18 cellular contexts compared by ENCODE assay signal in genomic region chr1:66546045-66546810, GRCh38. TPM values are rescaled to one million over a fixed set of nuclear protein-coding genes. Genes with fewer than 3 reads are reported as not detected.
"Had no signal": no experiment of that assay in that cellular context is flagged by ENCODE, and none has a peak within 500 bp of the region (broad histone marks: within the 10 kb centered on the region; RNA-seq: fewer than 3 reads in every experiment).

No MANE protein-coding gene starts in this region.

- H3K4me3 Mint-ChIP-seq: activated CD4-positive, alpha-beta T cell treated with anti-CD3 and anti-CD28 coated beads, Interleukin-2, amount 10 ng/mL, durations not matched to agents 24 days and 14 days; activated CD8-positive, alpha-beta T cell treated with anti-CD3 and anti-CD28 coated beads for 36 hours; activated naive CD8-positive, alpha-beta T cell treated with anti-CD3 and anti-CD28 coated beads for 36 hours; activated T-helper 17 cell treated with anti-CD3 and anti-CD28 coated beads, Interleukin-2, amount 50 U/mL, for 72 hours; naive thymus-derived CD4-positive, alpha-beta T cell; neural progenitor cell; stimulated activated naive B cell treated with anti-CD40 and anti-IgM and Interleukin-4, amounts not matched to agents 10 μg/mL and 1 μg/mL and 100 μg/mL, for 72 hours had no signal

- H3K4me1 Mint-ChIP-seq: activated CD4-positive, alpha-beta T cell treated with anti-CD3 and anti-CD28 coated beads, Interleukin-2, amount 10 ng/mL, durations not matched to agents 24 days and 14 days; activated naive CD8-positive, alpha-beta T cell treated with anti-CD3 and anti-CD28 coated beads for 36 hours; activated T-helper 17 cell treated with anti-CD3 and anti-CD28 coated beads, Interleukin-2, amount 50 U/mL, for 72 hours; neural progenitor cell; stimulated activated naive B cell treated with anti-CD40 and anti-IgM and Interleukin-4, amounts not matched to agents 10 μg/mL and 1 μg/mL and 100 μg/mL, for 72 hours had no signal

- H2AFZ ChIP-seq: neural progenitor cell had no signal

- H3K27ac ChIP-seq: cardiac muscle cell, epithelial cell of prostate, gastrocnemius medialis, neural progenitor cell, tibial nerve had no signal

- H3K36me3 ChIP-seq: cardiac muscle cell, gastrocnemius medialis, neural progenitor cell, tibial nerve had no signal

- H3K9me3 Mint-ChIP-seq: activated CD4-positive, alpha-beta T cell treated with anti-CD3 and anti-CD28 coated beads, Interleukin-2, amount 10 ng/mL, durations not matched to agents 24 days and 14 days; activated CD8-positive, alpha-beta T cell treated with anti-CD3 and anti-CD28 coated beads for 36 hours; activated naive CD8-positive, alpha-beta T cell treated with anti-CD3 and anti-CD28 coated beads for 36 hours; activated T-helper 17 cell treated with anti-CD3 and anti-CD28 coated beads, Interleukin-2, amount 50 U/mL, for 72 hours; neural progenitor cell; stimulated activated naive B cell treated with anti-CD40 and anti-IgM and Interleukin-4, amounts not matched to agents 10 μg/mL and 1 μg/mL and 100 μg/mL, for 72 hours had no signal

- H3K27ac Mint-ChIP-seq: activated CD4-positive, alpha-beta T cell treated with anti-CD3 and anti-CD28 coated beads, Interleukin-2, amount 10 ng/mL, durations not matched to agents 24 days and 14 days; activated CD8-positive, alpha-beta T cell treated with anti-CD3 and anti-CD28 coated beads for 36 hours; activated naive CD8-positive, alpha-beta T cell treated with anti-CD3 and anti-CD28 coated beads for 36 hours; activated T-helper 17 cell treated with anti-CD3 and anti-CD28 coated beads, Interleukin-2, amount 50 U/mL, for 72 hours; naive thymus-derived CD4-positive, alpha-beta T cell; neural progenitor cell; progenitor cell of endocrine pancreas; stimulated activated naive B cell treated with anti-CD40 and anti-IgM and Interleukin-4, amounts not matched to agents 10 μg/mL and 1 μg/mL and 100 μg/mL, for 72 hours had no signal

- H3K9me3 ChIP-seq: gastrocnemius medialis, tibial nerve had no signal

- H3K4me1 ChIP-seq: neural progenitor cell had no signal

- DNase-seq: activated CD4-positive, alpha-beta T cell treated with anti-CD3 and anti-CD28 coated beads, Interleukin-2, amount 10 ng/mL, durations not matched to agents 24 days and 14 days; activated CD8-positive, alpha-beta T cell treated with anti-CD3 and anti-CD28 coated beads for 36 hours; activated naive CD4-positive, alpha-beta T cell; activated naive CD8-positive, alpha-beta T cell treated with anti-CD3 and anti-CD28 coated beads for 36 hours; activated T-cell treated with anti-CD3 and anti-CD28 coated beads, Interleukin-2, amount 50 U/mL, for 1 hour; amniotic stem cell; gastrocnemius medialis; head of caudate nucleus; mesenchymal stem cell; naive thymus-derived CD4-positive, alpha-beta T cell; stimulated activated naive B cell treated with anti-CD40 and anti-IgM and Interleukin-4, amounts not matched to agents 10 μg/mL and 1 μg/mL and 100 μg/mL, for 72 hours; T-helper 9 cell had no signal

- ATAC-seq: activated CD8-positive, alpha-beta T cell treated with anti-CD3 and anti-CD28 coated beads for 36 hours; activated T-helper 17 cell treated with anti-CD3 and anti-CD28 coated beads, Interleukin-2, amount 50 U/mL, for 72 hours; gastrocnemius medialis; naive thymus-derived CD4-positive, alpha-beta T cell; stimulated activated naive B cell treated with anti-CD40 and anti-IgM and Interleukin-4, amounts not matched to agents 10 μg/mL and 1 μg/mL and 100 μg/mL, for 72 hours had no signal

- H3K9ac ChIP-seq: neural progenitor cell had no signal

- H3K4me2 ChIP-seq: neural progenitor cell had no signal

- H3K4me3 ChIP-seq: cardiac muscle cell, gastrocnemius medialis, neural progenitor cell, tibial nerve had no signal

- H3K27me3 ChIP-seq: cardiac muscle cell, gastrocnemius medialis, neural progenitor cell, tibial nerve had no signal

- H3K36me3 Mint-ChIP-seq: activated naive CD8-positive, alpha-beta T cell treated with anti-CD3 and anti-CD28 coated beads for 36 hours; naive thymus-derived CD4-positive, alpha-beta T cell; neural progenitor cell; stimulated activated naive B cell treated with anti-CD40 and anti-IgM and Interleukin-4, amounts not matched to agents 10 μg/mL and 1 μg/mL and 100 μg/mL, for 72 hours had no signal

- H3K27me3 Mint-ChIP-seq: activated naive CD8-positive, alpha-beta T cell treated with anti-CD3 and anti-CD28 coated beads for 36 hours had no signal

RNA-seq across cellular contexts. Expression of gene SGIP1, which starts 12.3 kb away (rescaled TPM):
- total RNA-seq: activated CD4-positive, alpha-beta T cell treated with anti-CD3 and anti-CD28 coated beads, Interleukin-2, amount 10 ng/mL, durations not matched to agents 24 days and 14 days; activated CD8-positive, alpha-beta T cell treated with anti-CD3 and anti-CD28 coated beads for 36 hours; activated naive CD8-positive, alpha-beta T cell treated with anti-CD3 and anti-CD28 coated beads for 36 hours; activated T-helper 17 cell treated with anti-CD3 and anti-CD28 coated beads, Interleukin-2, amount 50 U/mL, for 72 hours; naive thymus-derived CD4-positive, alpha-beta T cell had no signal
- polyA plus RNA-seq: naive thymus-derived CD4-positive, alpha-beta T cell had no signal
